1 cellular context compared by ENCODE assay signal in the genomic region with DNA sequence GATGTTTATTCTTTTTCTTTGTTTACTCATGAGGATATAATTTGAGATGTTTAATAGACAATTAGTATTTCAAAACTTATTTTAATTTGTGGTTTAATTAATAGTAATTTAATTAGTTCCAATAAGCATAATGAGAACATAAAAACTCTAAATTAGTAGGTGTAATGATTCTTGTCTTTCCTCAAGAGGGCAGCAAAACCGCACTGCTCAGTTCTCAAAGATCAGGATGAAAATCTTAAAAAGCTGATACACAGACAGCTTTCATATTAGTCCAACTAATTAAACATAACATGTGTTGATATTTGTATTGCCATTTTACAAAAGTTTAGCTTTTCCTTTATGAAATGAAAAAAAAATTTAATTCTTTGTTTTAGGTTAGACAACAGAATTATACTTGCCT.
TF ChIP-seq lines count a peak whose summit lies in the region.

No MANE protein-coding gene starts in this region.

TF ChIP-seq in H1, 55 proteins besides CTCF, POLR2A, EP300 and RAD21 (continued from another document):
- TF ChIP-seq, protein P1, sequence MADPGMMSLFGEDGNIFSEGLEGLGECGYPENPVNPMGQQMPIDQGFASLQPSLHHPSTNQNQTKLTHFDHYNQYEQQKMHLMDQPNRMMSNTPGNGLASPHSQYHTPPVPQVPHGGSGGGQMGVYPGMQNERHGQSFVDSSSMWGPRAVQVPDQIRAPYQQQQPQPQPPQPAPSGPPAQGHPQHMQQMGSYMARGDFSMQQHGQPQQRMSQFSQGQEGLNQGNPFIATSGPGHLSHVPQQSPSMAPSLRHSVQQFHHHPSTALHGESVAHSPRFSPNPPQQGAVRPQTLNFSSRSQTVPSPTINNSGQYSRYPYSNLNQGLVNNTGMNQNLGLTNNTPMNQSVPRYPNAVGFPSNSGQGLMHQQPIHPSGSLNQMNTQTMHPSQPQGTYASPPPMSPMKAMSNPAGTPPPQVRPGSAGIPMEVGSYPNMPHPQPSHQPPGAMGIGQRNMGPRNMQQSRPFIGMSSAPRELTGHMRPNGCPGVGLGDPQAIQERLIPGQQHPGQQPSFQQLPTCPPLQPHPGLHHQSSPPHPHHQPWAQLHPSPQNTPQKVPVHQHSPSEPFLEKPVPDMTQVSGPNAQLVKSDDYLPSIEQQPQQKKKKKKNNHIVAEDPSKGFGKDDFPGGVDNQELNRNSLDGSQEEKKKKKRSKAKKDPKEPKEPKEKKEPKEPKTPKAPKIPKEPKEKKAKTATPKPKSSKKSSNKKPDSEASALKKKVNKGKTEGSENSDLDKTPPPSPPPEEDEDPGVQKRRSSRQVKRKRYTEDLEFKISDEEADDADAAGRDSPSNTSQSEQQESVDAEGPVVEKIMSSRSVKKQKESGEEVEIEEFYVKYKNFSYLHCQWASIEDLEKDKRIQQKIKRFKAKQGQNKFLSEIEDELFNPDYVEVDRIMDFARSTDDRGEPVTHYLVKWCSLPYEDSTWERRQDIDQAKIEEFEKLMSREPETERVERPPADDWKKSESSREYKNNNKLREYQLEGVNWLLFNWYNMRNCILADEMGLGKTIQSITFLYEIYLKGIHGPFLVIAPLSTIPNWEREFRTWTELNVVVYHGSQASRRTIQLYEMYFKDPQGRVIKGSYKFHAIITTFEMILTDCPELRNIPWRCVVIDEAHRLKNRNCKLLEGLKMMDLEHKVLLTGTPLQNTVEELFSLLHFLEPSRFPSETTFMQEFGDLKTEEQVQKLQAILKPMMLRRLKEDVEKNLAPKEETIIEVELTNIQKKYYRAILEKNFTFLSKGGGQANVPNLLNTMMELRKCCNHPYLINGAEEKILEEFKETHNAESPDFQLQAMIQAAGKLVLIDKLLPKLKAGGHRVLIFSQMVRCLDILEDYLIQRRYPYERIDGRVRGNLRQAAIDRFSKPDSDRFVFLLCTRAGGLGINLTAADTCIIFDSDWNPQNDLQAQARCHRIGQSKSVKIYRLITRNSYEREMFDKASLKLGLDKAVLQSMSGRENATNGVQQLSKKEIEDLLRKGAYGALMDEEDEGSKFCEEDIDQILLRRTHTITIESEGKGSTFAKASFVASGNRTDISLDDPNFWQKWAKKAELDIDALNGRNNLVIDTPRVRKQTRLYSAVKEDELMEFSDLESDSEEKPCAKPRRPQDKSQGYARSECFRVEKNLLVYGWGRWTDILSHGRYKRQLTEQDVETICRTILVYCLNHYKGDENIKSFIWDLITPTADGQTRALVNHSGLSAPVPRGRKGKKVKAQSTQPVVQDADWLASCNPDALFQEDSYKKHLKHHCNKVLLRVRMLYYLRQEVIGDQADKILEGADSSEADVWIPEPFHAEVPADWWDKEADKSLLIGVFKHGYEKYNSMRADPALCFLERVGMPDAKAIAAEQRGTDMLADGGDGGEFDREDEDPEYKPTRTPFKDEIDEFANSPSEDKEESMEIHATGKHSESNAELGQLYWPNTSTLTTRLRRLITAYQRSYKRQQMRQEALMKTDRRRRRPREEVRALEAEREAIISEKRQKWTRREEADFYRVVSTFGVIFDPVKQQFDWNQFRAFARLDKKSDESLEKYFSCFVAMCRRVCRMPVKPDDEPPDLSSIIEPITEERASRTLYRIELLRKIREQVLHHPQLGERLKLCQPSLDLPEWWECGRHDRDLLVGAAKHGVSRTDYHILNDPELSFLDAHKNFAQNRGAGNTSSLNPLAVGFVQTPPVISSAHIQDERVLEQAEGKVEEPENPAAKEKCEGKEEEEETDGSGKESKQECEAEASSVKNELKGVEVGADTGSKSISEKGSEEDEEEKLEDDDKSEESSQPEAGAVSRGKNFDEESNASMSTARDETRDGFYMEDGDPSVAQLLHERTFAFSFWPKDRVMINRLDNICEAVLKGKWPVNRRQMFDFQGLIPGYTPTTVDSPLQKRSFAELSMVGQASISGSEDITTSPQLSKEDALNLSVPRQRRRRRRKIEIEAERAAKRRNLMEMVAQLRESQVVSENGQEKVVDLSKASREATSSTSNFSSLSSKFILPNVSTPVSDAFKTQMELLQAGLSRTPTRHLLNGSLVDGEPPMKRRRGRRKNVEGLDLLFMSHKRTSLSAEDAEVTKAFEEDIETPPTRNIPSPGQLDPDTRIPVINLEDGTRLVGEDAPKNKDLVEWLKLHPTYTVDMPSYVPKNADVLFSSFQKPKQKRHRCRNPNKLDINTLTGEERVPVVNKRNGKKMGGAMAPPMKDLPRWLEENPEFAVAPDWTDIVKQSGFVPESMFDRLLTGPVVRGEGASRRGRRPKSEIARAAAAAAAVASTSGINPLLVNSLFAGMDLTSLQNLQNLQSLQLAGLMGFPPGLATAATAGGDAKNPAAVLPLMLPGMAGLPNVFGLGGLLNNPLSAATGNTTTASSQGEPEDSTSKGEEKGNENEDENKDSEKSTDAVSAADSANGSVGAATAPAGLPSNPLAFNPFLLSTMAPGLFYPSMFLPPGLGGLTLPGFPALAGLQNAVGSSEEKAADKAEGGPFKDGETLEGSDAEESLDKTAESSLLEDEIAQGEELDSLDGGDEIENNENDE (IDR thresholded peaks at IDR 0.05; ENCODE audit: insufficient replicate concordance, low read length), result peak; percentile 36
